8 cellular contexts compared by ENCODE assay signal in genomic region chr22:19718255-19719054, GRCh38. TPM values are rescaled to one million over a fixed set of nuclear protein-coding genes. Genes with fewer than 3 reads are reported as not detected.
DNase-seq lines count a peak whose midpoint lies in the region; ATAC-seq and TF ChIP-seq lines count a peak whose summit lies in the region.

No MANE protein-coding gene starts in this region.

- peaks cover 71% of the 10 kb centered on the region for H3K27me3 Mint-ChIP-seq in stimulated activated naive CD8-positive, alpha-beta T cell treated with anti-CD3 and anti-CD28 coated beads, Interleukin-15, amount 100 ng/mL, for 72 hours

- peak overlapping the region; percentile 51 to 75 for H3K4me3 Mint-ChIP-seq in stimulated activated naive CD8-positive, alpha-beta T cell treated with anti-CD3 and anti-CD28 coated beads, Interleukin-15, amount 100 ng/mL, for 72 hours

- H3K4me1 Mint-ChIP-seq in stimulated activated naive CD8-positive, alpha-beta T cell treated with anti-CD3 and anti-CD28 coated beads, Interleukin-15, amount 100 ng/mL, for 72 hours = peaks cover 41% of the 10 kb centered on the region

- WGBS in transverse colon (ENCODE audit: low coverage in 1 of 2), 2 donors = 6% methylated on average over 83 of the region's 105 CpGs; no CpG with 5 or more reads in 1 of the 2 donors

- in situ Hi-C loops in astrocyte of the cerebellum (cut with HindIII; ENCODE audit: low sequenced_read_pairs) = no loop called here
- in situ Hi-C loops in transverse colon (cut with MboI; ENCODE audit: low pct_ligation_motif_present in 1 of 4, low pct_unique_long_range_greater_than_20kb in 1 of 4, low sequenced_read_pairs in 3 of 4) = no loop called here

- H3K4me3 ChIP-seq in astrocyte of the cerebellum (ENCODE audit: low read depth, low read length) (peak overlapping the region; percentile 44), transverse colon (peak overlapping the region; percentile 32 to 71 (median 60))

- H3K27ac Mint-ChIP-seq in stimulated activated naive CD8-positive, alpha-beta T cell treated with anti-CD3 and anti-CD28 coated beads, Interleukin-15, amount 100 ng/mL, for 72 hours = no peak overlapping the region

- ATAC-seq in stimulated activated naive CD8-positive, alpha-beta T cell treated with anti-CD3 and anti-CD28 coated beads, Interleukin-15, amount 100 ng/mL, for 72 hours = peak; percentile 39
- ATAC-seq in stimulated activated naive CD8-positive, alpha-beta T cell treated with anti-CD3 and anti-CD28 coated beads, Interleukin-15, Interleukin-2, amounts not matched to agents 100 U/mL and 50 U/mL, for 24 hours = no peak
- ATAC-seq in left lobe of liver (peak; percentile 42), GM18873 (IDR thresholded peaks at IDR 0.05; ENCODE audit: low FRiP score, unreplicated experiment) (no peak), esophagus mucosa (no peak), GM19467 (IDR thresholded peaks at IDR 0.05; ENCODE audit: unreplicated experiment) (no peak)

- TF ChIP-seq EP300 in transverse colon (IDR thresholded peaks at IDR 0.05; ENCODE audit: low read depth) = no peak

- H3K27ac ChIP-seq in transverse colon = peak overlapping the region; percentile 19 to 72 (median 46)

- H3K9me3 Mint-ChIP-seq in stimulated activated naive CD8-positive, alpha-beta T cell treated with anti-CD3 and anti-CD28 coated beads, Interleukin-15, amount 100 ng/mL, for 72 hours = no peaks in the 10 kb centered on the region

- no peaks in the 10 kb centered on the region for H3K9me3 ChIP-seq in transverse colon

- no peak for DNase-seq in stimulated activated naive CD8-positive, alpha-beta T cell treated with anti-CD3 and anti-CD28 coated beads, Interleukin-15, amount 100 ng/mL, for 72 hours
- no peak for DNase-seq in stimulated activated naive CD8-positive, alpha-beta T cell treated with anti-CD3 and anti-CD28 coated beads, Interleukin-15, Interleukin-2, amounts not matched to agents 100 U/mL and 50 U/mL, for 24 hours
- no peak for DNase-seq in astrocyte of the cerebellum (ENCODE audit: low read depth)
- DNase-seq in left lobe of liver (ENCODE audit: low spot score) = no peak
- DNase-seq in transverse colon = no peak

- peaks cover 89% of the 10 kb centered on the region for H3K27me3 ChIP-seq in transverse colon

- no peak for TF ChIP-seq CTCF in astrocyte of the cerebellum (IDR thresholded peaks at IDR 0.05; ENCODE audit: low read depth, low read length, missing control alignments)
- TF ChIP-seq CTCF in transverse colon (IDR thresholded peaks at IDR 0.05) = peak in 1 of 5 experiments; percentile 2

- no peak for TF ChIP-seq POLR2A in transverse colon (IDR thresholded peaks at IDR 0.05)

- H3K36me3 ChIP-seq in transverse colon = no peaks in the 10 kb centered on the region

- intact Hi-C loops in transverse colon (cut with DNase I; ENCODE audit: low total_unique reads) = no loop called here

- peaks cover 6 to 40% (median 28%) of the 10 kb centered on the region in 4 donors for H3K4me1 ChIP-seq in transverse colon

RNA-seq across cellular contexts. Expression of gene SEPTIN5, which starts 4.2 kb away (rescaled TPM):
- total RNA-seq in left lobe of liver (1.1 TPM), transverse colon (100 to 1,000 TPM in 1 of 4 donors, 1 to 10 TPM in 3; 2.5 to 709 (median 5.4) TPM), esophagus mucosa (31.3 TPM)

RNA-seq across cellular contexts. Expression of gene GP1BB, which starts 4.9 kb away (rescaled TPM):
- total RNA-seq in left lobe of liver = 0.75 TPM
- 10 to 100 TPM in 1 of 4 donors, 1 to 10 TPM in 2, under 1 TPM in 1; 0.41 to 10.3 (median 1.8) TPM for total RNA-seq in transverse colon
- total RNA-seq in esophagus mucosa = 2.0 TPM

RNA-seq across cellular contexts. Expression of gene TBX1, which starts 42.1 kb away (rescaled TPM):
- total RNA-seq in left lobe of liver (0.40 TPM), transverse colon (1 to 10 TPM in 2 of 4 donors, not detected in 2; 1.1 to 1.3 TPM), esophagus mucosa (1.1 TPM)

Comparison
In these comparisons a context has a peak if more than half of its experiments do, and no peak if none do; other contexts are left out.
1. ATAC-seq: peak in stimulated activated naive CD8-positive, alpha-beta T cell treated with anti-CD3 and anti-CD28 coated beads, Interleukin-15, amount 100 ng/mL, for 72 hours (single experiment) and left lobe of liver (single experiment); none in stimulated activated naive CD8-positive, alpha-beta T cell treated with anti-CD3 and anti-CD28 coated beads, Interleukin-15, Interleukin-2, amounts not matched to agents 100 U/mL and 50 U/mL, for 24 hours (single experiment), GM18873 (single experiment), esophagus mucosa (single experiment) and GM19467 (single experiment).